In the genomic region with DNA sequence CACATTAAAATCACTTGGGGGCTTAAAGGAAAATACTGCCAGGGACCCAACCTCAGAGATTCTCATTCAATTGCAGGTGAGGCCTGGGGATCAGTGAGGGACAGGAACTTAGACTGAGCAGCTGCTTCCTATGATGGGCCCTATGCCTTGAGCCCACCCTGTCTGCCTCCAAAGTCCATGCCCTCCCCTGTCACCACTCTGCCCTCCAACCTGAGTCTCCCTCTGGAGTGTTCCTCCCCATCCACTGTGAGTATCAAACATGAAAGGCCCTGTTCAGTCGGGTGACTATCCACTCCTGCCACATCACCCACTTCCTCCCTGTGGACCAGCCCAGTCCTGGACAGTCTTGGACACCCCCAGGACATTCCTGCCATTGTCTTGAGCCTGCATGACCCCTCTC, we compare ENCODE assay signal across 21 cellular contexts. TPM values are rescaled to one million over a fixed set of nuclear protein-coding genes. Genes with fewer than 3 reads are reported as not detected.
"Had no signal": no experiment of that assay in that cellular context is flagged by ENCODE, and none has a peak within 500 bp of the region (broad histone marks: within the 10 kb centered on the region; RNA-seq: fewer than 3 reads in every experiment).

No MANE protein-coding gene starts in this region.

- H3K9me3 ChIP-seq: ascending aorta, body of pancreas, SJSA1 had no signal

- H3K27ac Mint-ChIP-seq: activated CD8-positive, alpha-beta T cell treated with anti-CD3 and anti-CD28 coated beads for 36 hours; activated T-cell treated with anti-CD3 and anti-CD28 coated beads, Interleukin-2, amount 50 U/mL, for 72 hours; T-helper 1 cell treated with Interleukin-12 subunit alpha and Interleukin-12 subunit beta and Interleukin-4 antibody, amounts not matched to agents 30 μg/mL and 1 μg/mL, for 36 hours had no signal

- FAIRE-seq: bronchial epithelial cell, RCC 7860 had no signal

- H3K36me3 ChIP-seq: ascending aorta, SJSA1 had no signal

- H3K27me3 ChIP-seq: ascending aorta, body of pancreas had no signal

- H3K4me3 ChIP-seq: ascending aorta, body of pancreas, SJSA1 had no signal

- DNase-seq: activated CD4-positive, alpha-beta T cell treated with anti-CD3 and anti-CD28 coated beads for 4 hours; activated CD8-positive, alpha-beta memory T cell treated with anti-CD3 and anti-CD28 coated beads, Interleukin-2, amount 50 U/mL, for 4 hours; activated CD8-positive, alpha-beta T cell treated with anti-CD3 and anti-CD28 coated beads for 36 hours; activated naive CD4-positive, alpha-beta T cell treated with anti-CD3 and anti-CD28 coated beads, Interleukin-2, amount 50 U/mL, for 16 hours; activated T-cell treated with anti-CD3 and anti-CD28 coated beads, Interleukin-2, amount 50 U/mL, for 72 hours; body of pancreas; KBM-7; NCI-H1092 treated with DMSO at 0.1 percent for 48 hours; NCI-H1436; NCI-H1694 treated with DMSO at 0.1 percent for 48 hours; NCI-H2029 treated with DMSO at 0.1 percent for 48 hours; NCI-H510A treated with DMSO at 0.1 percent for 48 hours; NCI-H69; PC-3; SHP77 had no signal

- H3K4me1 ChIP-seq: ascending aorta, SJSA1 had no signal

- H3K4me3 Mint-ChIP-seq: activated CD8-positive, alpha-beta T cell treated with anti-CD3 and anti-CD28 coated beads for 36 hours; activated T-cell treated with anti-CD3 and anti-CD28 coated beads, Interleukin-2, amount 50 U/mL, for 72 hours; T-helper 1 cell treated with Interleukin-12 subunit alpha and Interleukin-12 subunit beta and Interleukin-4 antibody, amounts not matched to agents 30 μg/mL and 1 μg/mL, for 36 hours had no signal

- H3K27ac ChIP-seq: ascending aorta, body of pancreas, SJSA1 had no signal

- ATAC-seq: activated CD4-positive, CD25-positive, alpha-beta regulatory T cell treated with anti-CD3 and anti-CD28 coated beads, Interleukin-2, amount 50 U/mL, for 24 hours; activated CD8-positive, alpha-beta T cell treated with anti-CD3 and anti-CD28 coated beads for 36 hours; activated T-cell treated with anti-CD3 and anti-CD28 coated beads, Interleukin-2, amount 50 U/mL, for 72 hours; body of pancreas; PC-3 had no signal

- H3K9me3 Mint-ChIP-seq: activated CD8-positive, alpha-beta T cell treated with anti-CD3 and anti-CD28 coated beads for 36 hours; activated T-cell treated with anti-CD3 and anti-CD28 coated beads, Interleukin-2, amount 50 U/mL, for 72 hours; T-helper 1 cell treated with Interleukin-12 subunit alpha and Interleukin-12 subunit beta and Interleukin-4 antibody, amounts not matched to agents 30 μg/mL and 1 μg/mL, for 36 hours had no signal

RNA-seq across cellular contexts. Expression of gene PLEKHA7, which starts 40.6 kb away (rescaled TPM):
- total RNA-seq: SJSA1 had no signal
